8 cellular contexts compared by ENCODE assay signal in genomic region chr3:157572559-157573270, GRCh38.
DNase-seq lines count a peak whose midpoint lies in the region; ATAC-seq and TF ChIP-seq lines count a peak whose summit lies in the region.

No MANE protein-coding gene starts in this region.

- peak; percentile 58 for TF ChIP-seq CTCF in GM12801 (IDR thresholded peaks at IDR 0.05; ENCODE audit: extremely low read depth, insufficient read length)
- peak; percentile 57 to 72 (median 63) for TF ChIP-seq CTCF in gastroesophageal sphincter (IDR thresholded peaks at IDR 0.05)

- no peaks in the 10 kb centered on the region for H3K36me3 ChIP-seq in gastroesophageal sphincter

- no peak for TF ChIP-seq EP300 in gastroesophageal sphincter (IDR thresholded peaks at IDR 0.05)

- no peaks in the 10 kb centered on the region for H3K9me3 ChIP-seq in gastroesophageal sphincter

- H3K4me1 ChIP-seq in gastroesophageal sphincter: no peaks in the 10 kb centered on the region

- no peak overlapping the region for H3K4me3 ChIP-seq in gastroesophageal sphincter

- no peak for TF ChIP-seq POLR2A in gastroesophageal sphincter (IDR thresholded peaks at IDR 0.05)

- no peak overlapping the region for H3K27ac ChIP-seq in gastroesophageal sphincter

- 77 to 79% methylated on average over 7 to 8 of the region's 8 CpGs for WGBS in gastroesophageal sphincter (ENCODE audit: low coverage in 1 of 2), 2 donors

- H3K27me3 ChIP-seq in gastroesophageal sphincter: no peaks in the 10 kb centered on the region

- ATAC-seq in HG02763 (IDR thresholded peaks at IDR 0.05; ENCODE audit: unreplicated experiment): peak; percentile 77
- peak; percentile 55 for ATAC-seq in gastroesophageal sphincter
- no peak for ATAC-seq in GM21825 (IDR thresholded peaks at IDR 0.05; ENCODE audit: unreplicated experiment)

- peak; percentile 57 for DNase-seq in AG08396 (ENCODE audit: low spot score)
- peak; percentile 15 for DNase-seq in NCI-H128 (lab: John Stamatoyannopoulos, UW; ENCODE audit: unreplicated experiment)
- DNase-seq in T1000 (lab: John Stamatoyannopoulos, UW): peak; percentile 11
- peak; percentile 48 for DNase-seq in renal cortical epithelial cell (ENCODE audit: low read depth)
